Comparison of ENCODE assay signal across 8 cellular contexts in genomic region chr9:129823934-129824601, GRCh38. TPM values are rescaled to one million over a fixed set of nuclear protein-coding genes. Genes with fewer than 3 reads are reported as not detected.
DNase-seq lines count a peak whose midpoint lies in the region; ATAC-seq, FAIRE-seq and TF ChIP-seq lines count a peak whose summit lies in the region.

TSS of gene TOR1A (minus strand) at chr9:129824136. CDS start at chr9:129824085, 51 bp downstream.

- FAIRE-seq in keratinocyte (lab: Jason Lieb, UNC), result no peak

- no peaks in the 10 kb centered on the region for H3K9me1 ChIP-seq in keratinocyte (ENCODE audit: control insufficient read depth, extremely low read depth, insufficient read depth, low read length)

- dilution Hi-C loops in keratinocyte (cut with MboI; ENCODE audit: extremely low pct_ligation_motif_present, low sequenced_read_pairs), result no loop called here

- peak within 1 kb of the TSS; percentile 69 for H2AFZ ChIP-seq in keratinocyte (ENCODE audit: control insufficient read depth, low read length)

- peak; percentile 96 for DNase-seq in AG08395 (ENCODE audit: low spot score)
- peak; percentile 80 for DNase-seq in NCI-H446 treated with DMSO at 0.1 percent for 48 hours (lab: John Stamatoyannopoulos, UW)
- DNase-seq in activated CD4-positive, CD25-positive, alpha-beta regulatory T cell treated with anti-CD3 and anti-CD28 coated beads, Interleukin-2, amount 50 U/mL, for 72 hours, result peak; percentile 92
- peak; percentile 53 to 84 for DNase-seq in cerebellar nuclear complex (lab: John Stamatoyannopoulos, UW)
- DNase-seq in keratinocyte (ENCODE audit: low read depth, low spot score), result peak; percentile 67
- DNase-seq in stimulated activated CD4-positive, alpha-beta T cell treated with anti-CD3 and anti-CD28 coated beads, Interleukin-15, amount 100 ng/mL, for 1 hour (ENCODE audit: low read depth in 1 of 2, low spot score in 1 of 2), result peak; percentile 81 to 86

- H3K4me3 ChIP-seq in keratinocyte (ENCODE audit: control insufficient read depth in 2 of 3, extremely low read depth in 1 of 3, insufficient read depth in 2 of 3, low read depth in 1 of 3, low read length in 3 of 3), result peak within 1 kb of the TSS; percentile 66 to 81 (median 71)

- H3K4me2 ChIP-seq in keratinocyte (ENCODE audit: control insufficient read depth, extremely low read depth, insufficient read depth, low read depth, low read length), result peak within 1 kb of the TSS; percentile 87

- no peaks in the 10 kb centered on the region for H3K9me3 ChIP-seq in keratinocyte (ENCODE audit: control insufficient read depth, low read depth, low read length)

- peaks cover 24% of the 10 kb centered on the region for H3K79me2 ChIP-seq in keratinocyte (ENCODE audit: control insufficient read depth, insufficient read depth, low read length)

- no peaks in the 10 kb centered on the region for H3K27me3 ChIP-seq in keratinocyte (ENCODE audit: control insufficient read depth, extremely low read depth, insufficient read depth, low read length)

- H3K27ac ChIP-seq in keratinocyte (ENCODE audit: control insufficient read depth, insufficient read depth, low read length), result peak within 1 kb of the TSS; percentile 42

- H3K36me3 ChIP-seq in keratinocyte (ENCODE audit: control insufficient read depth in 2 of 2, extremely low read depth in 1 of 2, insufficient read depth in 2 of 2, low read length in 2 of 2), result peaks cover 14 to 24% of the 10 kb centered on the region in 2 experiments

- no peaks in the 10 kb centered on the region for H4K20me1 ChIP-seq in keratinocyte (ENCODE audit: control insufficient read depth, extremely low read depth, insufficient read depth, low read length)

- peaks cover 3% of the 10 kb centered on the region for H3K4me1 ChIP-seq in keratinocyte (ENCODE audit: control insufficient read depth, extremely low read depth, insufficient read depth, low read length)

- ATAC-seq in GM19023 (IDR thresholded peaks at IDR 0.05; ENCODE audit: unreplicated experiment) (peak; percentile 82), HG03280 (IDR thresholded peaks at IDR 0.05; ENCODE audit: unreplicated experiment) (peak; percentile 94)

- peak within 1 kb of the TSS; percentile 78 for H3K9ac ChIP-seq in keratinocyte (ENCODE audit: control insufficient read depth, extremely low read depth, insufficient read depth, low read length)

- no peak for TF ChIP-seq CTCF in keratinocyte (optimal IDR thresholded peaks at IDR 0.05 in 1 of 3, IDR thresholded peaks at IDR 0.05 in 1 of 3, conservative IDR thresholded peaks at IDR 0.05 in 1 of 3; ENCODE audit: extremely low read depth in 1 of 3, insufficient read depth in 2 of 3, low read length in 3 of 3)

RNA-seq across cellular contexts. Expression of gene TOR1A, which starts in this region (rescaled TPM):
- polyA plus RNA-seq in keratinocyte, result 60.6 to 76.1 TPM (median 61.5 TPM) in 3 replicates
- 26.1 TPM for polyA plus RNA-seq in keratinocyte (2011; ENCODE audit: low read depth)
- polyA plus RNA-seq in keratinocyte (2011; cell fraction: cytosol; rRNA removed), result 47.6 and 59.3 TPM in 2 replicates
- 70.3 and 72.6 TPM in 2 replicates for polyA plus RNA-seq in keratinocyte (2011; cell fraction: nucleus; rRNA removed)
- 39.2 and 39.6 TPM in 2 replicates for polyA plus RNA-seq in keratinocyte (2012; ENCODE audit: low replicate concordance)
- 25.9 to 36.6 TPM (median 35.0 TPM) in 3 replicates for polyA minus RNA-seq in keratinocyte
- 43.2 TPM for polyA minus RNA-seq in keratinocyte (2011; cell fraction: cytosol; rRNA and poly(A)+ RNA removed)
- polyA minus RNA-seq in keratinocyte (2011; cell fraction: nucleus; rRNA and poly(A)+ RNA removed), result 27.1 and 35.7 TPM in 2 replicates

Comparison
In these comparisons a context has a peak if more than half of its experiments do, and no peak if none do; other contexts are left out.
1. Peak in every context shown above with its lines: DNase-seq, ATAC-seq, H3K4me3 ChIP-seq and H3K27ac ChIP-seq.